8 cellular contexts compared by ENCODE assay signal in the genomic region with DNA sequence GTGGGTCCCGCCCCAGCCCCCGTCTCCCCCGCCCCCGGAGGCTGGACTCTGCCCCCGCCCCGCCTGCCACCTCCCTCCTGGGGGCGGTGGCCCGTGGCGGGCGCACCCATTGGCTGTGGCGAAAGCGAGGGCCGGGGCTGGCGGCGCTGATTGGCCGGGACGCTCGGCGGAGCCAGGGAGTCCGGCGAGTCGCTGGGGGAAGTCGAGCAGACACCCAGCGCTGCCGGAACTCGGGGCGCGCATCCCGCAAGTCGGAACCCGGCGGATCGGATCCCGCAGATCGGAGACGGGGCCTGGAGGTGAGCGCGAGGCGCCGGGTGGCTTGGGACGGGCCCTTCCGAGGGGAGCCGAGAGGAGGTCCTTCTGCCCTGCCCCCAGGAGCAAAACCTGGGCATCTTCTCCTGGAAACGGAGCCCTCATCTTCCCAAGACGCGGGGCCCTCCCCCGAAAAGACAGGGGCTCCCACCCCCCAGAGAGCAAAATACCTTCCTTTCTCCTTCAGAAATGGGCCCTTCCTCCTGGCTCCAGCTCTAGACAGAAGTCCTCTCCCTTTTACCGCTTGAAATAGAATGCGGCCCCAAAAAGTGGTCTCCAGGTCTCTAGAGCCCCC. TPM values are rescaled to one million over a fixed set of nuclear protein-coding genes. Genes with fewer than 3 reads are reported as not detected.
DNase-seq lines count a peak whose midpoint lies in the region; ATAC-seq and TF ChIP-seq lines count a peak whose summit lies in the region.

A gene (plus strand): TSS at position 205 of the 610 bp plus-strand sequence. CDS start 61,123 bp downstream, outside the sequence.

- peaks cover 4% of the 10 kb centered on the region for H3K4me1 ChIP-seq in NT2/D1 (ENCODE audit: insufficient read depth, insufficient read length)

- peaks cover 2% of the 10 kb centered on the region; the same call in 1 of the 2 replicates for H3K9me3 ChIP-seq in NT2/D1 (ENCODE audit: insufficient read depth, low read length)

- H3K36me3 ChIP-seq in NT2/D1 (ENCODE audit: insufficient read depth, insufficient read length, low read length), result no peaks in the 10 kb centered on the region

- H3K27me3 ChIP-seq in HL-60 (ENCODE audit: insufficient read depth, poor library complexity, severe bottlenecking) (no peaks in the 10 kb centered on the region), NT2/D1 (ENCODE audit: insufficient read depth, insufficient read length) (peaks cover 40% of the 10 kb centered on the region)

- ATAC-seq in GM19468 (IDR thresholded peaks at IDR 0.05; ENCODE audit: extremely low read depth, unreplicated experiment), result peak; percentile 100

- peak; percentile 20 for DNase-seq in COR-L47 (lab: John Stamatoyannopoulos, UW)
- DNase-seq in HL-60 (ENCODE audit: low read depth in 1 of 2, low spot score in 1 of 2), result peak; percentile 21 to 31
- DNase-seq in NT2/D1 (ENCODE audit: low read depth, low spot score), result peak; percentile 73
- DNase-seq in activated T-cell treated with anti-CD3 and anti-CD28 coated beads for 24 hours (ENCODE audit: low read depth), result peak; percentile 84
- DNase-seq in epithelial cell of esophagus (ENCODE audit: low read depth), result peak; percentile 88
- peak; percentile 93 for DNase-seq in mucosa of gallbladder (ENCODE audit: low spot score)
- DNase-seq in stimulated activated CD8-positive, alpha-beta memory T cell treated with anti-CD3 and anti-CD28 coated beads, Interleukin-4, amount 100 ng/mL, for 24 hours (ENCODE audit: low read depth), result peak; percentile 80

- H3K27ac ChIP-seq in HL-60 (replicated peaks), result no peak within 1 kb of the TSS

- peak within 1 kb of the TSS; percentile 79 for H3K9ac ChIP-seq in NT2/D1 (ENCODE audit: insufficient read length, low read depth)

- H3K4me3 ChIP-seq in HL-60 (replicated peaks; ENCODE audit: insufficient read depth, low read length) (peak within 1 kb of the TSS; percentile 1; the same call in 1 of the 2 replicates), NT2/D1 (ENCODE audit: insufficient read length, low read depth) (peak within 1 kb of the TSS; percentile 75), epithelial cell of esophagus (ENCODE audit: low read length) (peak within 1 kb of the TSS; percentile 52)

- TF ChIP-seq CTCF in HL-60 (IDR thresholded peaks at IDR 0.05; ENCODE audit: insufficient read depth, low read length) (no peak), epithelial cell of esophagus (IDR thresholded peaks at IDR 0.05; ENCODE audit: insufficient read depth, low read depth, low read length, missing control alignments) (no peak)

RNA-seq across cellular contexts. Expression of the gene that starts here (rescaled TPM):
- 26.0 TPM for total RNA-seq in mucosa of gallbladder

Comparison
In these comparisons a context has a peak if more than half of its experiments do, and no peak if none do; other contexts are left out.
1. DNase-seq: peak in every context shown above with its lines; median percentile 93 in mucosa of gallbladder; 88 in epithelial cell of esophagus; 84 in activated T-cell treated with anti-CD3 and anti-CD28 coated beads for 24 hours; 80 in stimulated activated CD8-positive, alpha-beta memory T cell treated with anti-CD3 and anti-CD28 coated beads, Interleukin-4, amount 100 ng/mL, for 24 hours; 73 in NT2/D1; 26 in HL-60; 20 in COR-L47.
2. H3K4me3 ChIP-seq: peak in every context shown above with its lines; median percentile 75 in NT2/D1; 52 in epithelial cell of esophagus; 1 in HL-60.